25 cellular contexts compared by ENCODE assay signal in the genomic region with DNA sequence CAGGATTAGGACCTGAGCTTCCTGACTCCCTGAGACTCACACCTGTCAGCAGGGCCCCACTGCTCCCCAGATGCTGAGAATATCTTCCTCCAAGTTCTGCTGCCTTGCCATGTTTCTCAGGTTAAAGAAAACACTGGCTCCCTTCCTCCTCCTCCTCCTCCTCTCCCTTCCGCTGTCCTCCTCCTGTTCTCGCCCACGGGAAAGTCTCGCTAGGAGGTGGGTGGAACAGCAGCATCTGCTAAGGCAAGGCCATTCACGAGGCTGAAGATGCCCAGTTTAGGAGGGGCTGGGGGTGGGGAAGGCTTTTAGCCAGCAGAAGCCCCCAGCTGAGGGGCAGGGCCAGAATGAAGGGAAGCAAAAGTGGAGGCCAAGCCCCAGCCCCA. TPM values are rescaled to one million over a fixed set of nuclear protein-coding genes. Genes with fewer than 3 reads are reported as not detected.
"Had no signal": no experiment of that assay in that cellular context is flagged by ENCODE, and none has a peak within 500 bp of the region (broad histone marks: within the 10 kb centered on the region; RNA-seq: fewer than 3 reads in every experiment).

No MANE protein-coding gene starts in this region.

- H3K79me2 ChIP-seq: hepatocyte had no signal

- H3K9me3 Mint-ChIP-seq: endodermal cell, nephron had no signal

- H3K4me1 Mint-ChIP-seq: nephron had no signal

- H3K9me3 ChIP-seq: psoas muscle, right lobe of liver, stomach, thoracic aorta, transverse colon had no signal

- H3K4me3 Mint-ChIP-seq: endodermal cell, naive B cell, nephron had no signal

- H2AFZ ChIP-seq: hepatocyte had no signal

- H3K4me3 ChIP-seq: coronary artery, hepatocyte, lung, psoas muscle, right lobe of liver, stomach, thoracic aorta, transverse colon had no signal

- H3K4me2 ChIP-seq: hepatocyte had no signal

- H3K27me3 ChIP-seq: hepatocyte, right lobe of liver had no signal

- H3K27ac Mint-ChIP-seq: endodermal cell, nephron had no signal

- H3K36me3 Mint-ChIP-seq: naive B cell had no signal

- H3K36me3 ChIP-seq: right lobe of liver, stomach, thoracic aorta, transverse colon had no signal

- H3K27ac ChIP-seq: coronary artery, hepatocyte, psoas muscle, right lobe of liver, stomach, thoracic aorta, transverse colon had no signal

- H3K4me1 ChIP-seq: psoas muscle, right lobe of liver, stomach, transverse colon had no signal

- ATAC-seq: left colon, left ventricle myocardium superior, psoas muscle, right lobe of liver had no signal

- DNase-seq: effector CD4-positive, alpha-beta T cell; endodermal cell; foreskin melanocyte; left colon; left ventricle myocardium superior; mesendoderm; naive B cell; psoas muscle; retina; right lobe of liver; stimulated activated CD4-positive, alpha-beta T cell treated with anti-CD3 and anti-CD28 coated beads, Interleukin-15, amount 100 ng/mL, for 24 hours; stimulated activated CD4-positive, alpha-beta T cell treated with anti-CD3 and anti-CD28 coated beads, Interleukin-1b, Interleukin-23, amount 100 ng/mL, for 48 hours; stimulated activated CD4-positive, alpha-beta T cell treated with anti-CD3 and anti-CD28 coated beads, Interleukin-4, amount 100 ng/mL, for 24 hours; stimulated activated naive CD4-positive, alpha-beta T cell; stomach; substantia nigra; transverse colon had no signal

RNA-seq across cellular contexts. Expression of gene KCNK15, which starts 23.8 kb away (rescaled TPM):
- total RNA-seq: dermis microvascular lymphatic vessel endothelial cell, endothelial cell of umbilical vein had no signal

RNA-seq across cellular contexts. Expression of gene RIMS4, which starts 40.9 kb away (rescaled TPM):
- total RNA-seq: dermis microvascular lymphatic vessel endothelial cell, endothelial cell of umbilical vein, kidney epithelial cell, right lobe of liver had no signal

RNA-seq across cellular contexts. Expression of gene CCN5, which starts 54.3 kb away (rescaled TPM):
- total RNA-seq: dermis microvascular lymphatic vessel endothelial cell, endodermal cell, endothelial cell of umbilical vein, kidney epithelial cell had no signal
